In genomic region chr7:135333196-135333595, GRCh38 we compare ENCODE assay signal across 22 cellular contexts.
DNase-seq lines count a peak whose midpoint lies in the region; ATAC-seq and TF ChIP-seq lines count a peak whose summit lies in the region.
"Had no signal": no experiment of that assay in that cellular context is flagged by ENCODE, and none has a peak within 500 bp of the region (broad histone marks: within the 10 kb centered on the region; RNA-seq: fewer than 3 reads in every experiment).

No MANE protein-coding gene starts in this region.

- no peak overlapping the region for H3K27ac ChIP-seq in gastrocnemius medialis
- H3K27ac ChIP-seq: KMS-11, neural progenitor cell, SK-N-MC had no signal

- in situ Hi-C loops in gastrocnemius medialis (cut with MboI; ENCODE audit: low sequenced_read_pairs in 4 of 4): loop anchor here in 1 of 4 donors (5.0 kb wide), 1 partner anchor 51 kb away; no protein-coding TSS in a partner anchor

- no peaks in the 10 kb centered on the region for H3K27me3 ChIP-seq in gastrocnemius medialis
- H3K27me3 ChIP-seq: neural progenitor cell had no signal

- no peak overlapping the region for H3K4me3 ChIP-seq in gastrocnemius medialis
- H3K4me3 ChIP-seq: neural progenitor cell, SK-N-MC had no signal

- no peaks in the 10 kb centered on the region for H3K36me3 ChIP-seq in gastrocnemius medialis
- H3K36me3 ChIP-seq: neural progenitor cell had no signal

- no peak for ATAC-seq in gastrocnemius medialis
- ATAC-seq: right cardiac atrium had no signal

- no peak for TF ChIP-seq CTCF in gastrocnemius medialis (IDR thresholded peaks at IDR 0.05 in 4 of 5, conservative IDR thresholded peaks at IDR 0.05 in 1 of 5)

- H3K36me3 Mint-ChIP-seq in activated CD4-positive, alpha-beta T cell treated with anti-CD3 and anti-CD28 coated beads, Interleukin-2, amount 10 ng/mL, durations not matched to agents 7 days and 5 days (ENCODE audit: low read depth): no peaks in the 10 kb centered on the region
- H3K36me3 Mint-ChIP-seq: neural progenitor cell had no signal

- CTCF ChIA-PET in activated CD4-positive, alpha-beta T cell treated with anti-CD3 and anti-CD28 coated beads, Interleukin-2, amount 10 ng/mL, durations not matched to agents 7 days and 5 days (lab: Charles Lee): no interaction called here

- H3K9me3 ChIP-seq in gastrocnemius medialis: no peaks in the 10 kb centered on the region

- H3K9me3 Mint-ChIP-seq in activated CD4-positive, alpha-beta T cell treated with anti-CD3 and anti-CD28 coated beads, Interleukin-2, amount 10 ng/mL, durations not matched to agents 7 days and 5 days: no peaks in the 10 kb centered on the region
- H3K9me3 Mint-ChIP-seq: CD4-positive, alpha-beta T cell had no signal

- H3K4me1 Mint-ChIP-seq in activated CD4-positive, alpha-beta T cell treated with anti-CD3 and anti-CD28 coated beads, Interleukin-2, amount 10 ng/mL, durations not matched to agents 7 days and 5 days: no peaks in the 10 kb centered on the region

- H3K4me3 Mint-ChIP-seq in activated CD4-positive, alpha-beta T cell treated with anti-CD3 and anti-CD28 coated beads, Interleukin-2, amount 10 ng/mL, durations not matched to agents 7 days and 5 days: no peak overlapping the region
- H3K4me3 Mint-ChIP-seq: activated T-helper 1 cell treated with anti-CD3 and anti-CD28 coated beads, Interleukin-12 subunit alpha, Interleukin-12 subunit beta, Interleukin-2, Interleukin-4 antibody, amounts not matched to agents 30 ng/mL and 10 ng/mL and 1 ng/mL, durations not matched to agents 14 hours and 24 hours and 36 hours; CD4-positive, alpha-beta T cell; neural progenitor cell had no signal

- H3K4me1 ChIP-seq in gastrocnemius medialis: peaks cover 0 to 7% of the 10 kb centered on the region in 2 donors
- H3K4me1 ChIP-seq: neural progenitor cell had no signal

- POLR2A ChIA-PET in activated CD4-positive, alpha-beta T cell treated with anti-CD3 and anti-CD28 coated beads, Interleukin-2, amount 10 ng/mL, durations not matched to agents 7 days and 5 days (lab: Charles Lee): no interaction called here

- no peaks in the 10 kb centered on the region for H3K27me3 Mint-ChIP-seq in activated CD4-positive, alpha-beta T cell treated with anti-CD3 and anti-CD28 coated beads, Interleukin-2, amount 10 ng/mL, durations not matched to agents 7 days and 5 days

- intact Hi-C loops in gastrocnemius medialis (cut with DNase I; ENCODE audit: low total_unique reads): no loop called here

- peak; percentile 8 for DNase-seq in activated CD4-positive, alpha-beta T cell treated with anti-CD3 and anti-CD28 coated beads for 48 hours
- no peak for DNase-seq in activated CD4-positive, alpha-beta T cell treated with anti-CD3 and anti-CD28 coated beads, Interleukin-2, amount 10 ng/mL, durations not matched to agents 7 days and 5 days
- DNase-seq in HT1080 (ENCODE audit: low read depth) (peak; percentile 28), amniotic epithelial cell (ENCODE audit: low read depth) (peak; percentile 33), kidney glomerular epithelial cell (lab: John Stamatoyannopoulos, UW) (peak; percentile 92), A172 (ENCODE audit: low spot score) (no peak), NCI-H524 (lab: John Stamatoyannopoulos, UW) (no peak), gastrocnemius medialis (no peak)
- DNase-seq: activated CD4-positive, alpha-beta T cell treated with anti-CD3 and anti-CD28 coated beads, Interleukin-2, amount 50 U/mL, for 1 hour; amniotic stem cell; CD4-positive, alpha-beta T cell; GOT3; islet precursor cell; midbrain; NCI-H1436; NCI-H446; right cardiac atrium; substantia nigra had no signal

- no peak overlapping the region for H3K27ac Mint-ChIP-seq in activated CD4-positive, alpha-beta T cell treated with anti-CD3 and anti-CD28 coated beads, Interleukin-2, amount 10 ng/mL, durations not matched to agents 7 days and 5 days
- H3K27ac Mint-ChIP-seq: activated T-helper 1 cell treated with anti-CD3 and anti-CD28 coated beads, Interleukin-12 subunit alpha, Interleukin-12 subunit beta, Interleukin-2, Interleukin-4 antibody, amounts not matched to agents 30 ng/mL and 10 ng/mL and 1 ng/mL, durations not matched to agents 14 hours and 24 hours and 36 hours; CD4-positive, alpha-beta T cell had no signal

- no peak for TF ChIP-seq POLR2A in gastrocnemius medialis (IDR thresholded peaks at IDR 0.05)

Comparison
In these comparisons a context has a peak if more than half of its experiments do, and no peak if none do; other contexts are left out.
1. DNase-seq: peak in activated CD4-positive, alpha-beta T cell treated with anti-CD3 and anti-CD28 coated beads for 48 hours (single experiment), HT1080 (single experiment), amniotic epithelial cell (single experiment) and kidney glomerular epithelial cell (single experiment); none in activated CD4-positive, alpha-beta T cell treated with anti-CD3 and anti-CD28 coated beads, Interleukin-2, amount 10 ng/mL, durations not matched to agents 7 days and 5 days (single experiment), A172 (single experiment), NCI-H524 (0 of 2) and gastrocnemius medialis (0 of 2).